8 cellular contexts compared by ENCODE assay signal in genomic region chr22:42614312-42615091, GRCh38. TPM values are rescaled to one million over a fixed set of nuclear protein-coding genes. Genes with fewer than 3 reads are reported as not detected.
DNase-seq lines count a peak whose midpoint lies in the region; ATAC-seq and TF ChIP-seq lines count a peak whose summit lies in the region.

Gene POLDIP3, minus strand, starts transcription at chr22:42614883. Its CDS starts 26 bp downstream, at chr22:42614857.

- no peaks in the 10 kb centered on the region for H3K9me3 Mint-ChIP-seq in T-helper 1 cell treated with Interleukin-12 subunit alpha and Interleukin-12 subunit beta and Interleukin-4 antibody, amounts not matched to agents 30 μg/mL and 1 μg/mL, for 36 hours

- peak within 1 kb of the TSS; percentile 98 for H3K27ac ChIP-seq in left ventricle myocardium inferior (replicated peaks)
- H3K27ac ChIP-seq in prostate gland, result peak within 1 kb of the TSS; percentile 97 to 99
- H3K27ac ChIP-seq in urinary bladder (ENCODE audit: low read depth), result peak within 1 kb of the TSS; percentile 99

- TF ChIP-seq POLR2A in GM15510 (IDR thresholded peaks at IDR 0.05; ENCODE audit: borderline replicate concordance, extremely low read depth, insufficient read length) (peak; percentile 72), prostate gland (IDR thresholded peaks at IDR 0.05) (peak; percentile 62)

- H3K9me3 ChIP-seq in left ventricle myocardium inferior (replicated peaks) (no peaks in the 10 kb centered on the region), prostate gland (no peaks in the 10 kb centered on the region)

- peaks cover 41% of the 10 kb centered on the region for H3K4me1 Mint-ChIP-seq in T-helper 1 cell treated with Interleukin-12 subunit alpha and Interleukin-12 subunit beta and Interleukin-4 antibody, amounts not matched to agents 30 μg/mL and 1 μg/mL, for 36 hours (ENCODE audit: low read depth)

- peaks cover 70% of the 10 kb centered on the region for H3K4me1 ChIP-seq in left ventricle myocardium inferior
- peaks cover 13% of the 10 kb centered on the region for H3K4me1 ChIP-seq in prostate gland (replicated peaks)
- H3K4me1 ChIP-seq in urinary bladder (ENCODE audit: insufficient read depth), result peaks cover 2% of the 10 kb centered on the region

- H3K4me3 ChIP-seq in left ventricle myocardium inferior (peak within 1 kb of the TSS; percentile 94), prostate gland (peak within 1 kb of the TSS; percentile 80 to 92), urinary bladder (ENCODE audit: low read depth, low read length) (peak within 1 kb of the TSS; percentile 76)

- H3K27me3 ChIP-seq in left ventricle myocardium inferior (ENCODE audit: low read depth) (no peaks in the 10 kb centered on the region), prostate gland (replicated peaks; ENCODE audit: insufficient read depth) (no peaks in the 10 kb centered on the region)

- peak within 1 kb of the TSS; percentile 98 for H3K27ac Mint-ChIP-seq in T-helper 1 cell treated with Interleukin-12 subunit alpha and Interleukin-12 subunit beta and Interleukin-4 antibody, amounts not matched to agents 30 μg/mL and 1 μg/mL, for 36 hours

- H3K4me3 Mint-ChIP-seq in T-helper 1 cell treated with Interleukin-12 subunit alpha and Interleukin-12 subunit beta and Interleukin-4 antibody, amounts not matched to agents 30 μg/mL and 1 μg/mL, for 36 hours, result peak within 1 kb of the TSS; percentile 95

- peak; percentile 79 for ATAC-seq in HG02885 (IDR thresholded peaks at IDR 0.05; ENCODE audit: poor library complexity, unreplicated experiment)

- H3K36me3 ChIP-seq in left ventricle myocardium inferior (peaks cover 8% of the 10 kb centered on the region), prostate gland (peaks cover 0 to 4% of the 10 kb centered on the region in 2 donors), urinary bladder (ENCODE audit: insufficient read depth) (no peaks in the 10 kb centered on the region)

- intact Hi-C loops in left ventricle myocardium inferior (cut with micrococcal nuclease) (no loop called here), prostate gland (cut with DNase I) (no loop called here)

- peaks cover 13% of the 10 kb centered on the region for H3K36me3 Mint-ChIP-seq in T-helper 1 cell treated with Interleukin-12 subunit alpha and Interleukin-12 subunit beta and Interleukin-4 antibody, amounts not matched to agents 30 μg/mL and 1 μg/mL, for 36 hours (ENCODE audit: low read depth)

- under 1% methylated on average over 58 of the region's 85 CpGs for WGBS in prostate gland
- under 1% methylated on average over 85 of the region's 85 CpGs for WGBS in urinary bladder

- H3K27me3 Mint-ChIP-seq in T-helper 1 cell treated with Interleukin-12 subunit alpha and Interleukin-12 subunit beta and Interleukin-4 antibody, amounts not matched to agents 30 μg/mL and 1 μg/mL, for 36 hours (ENCODE audit: low read depth), result no peaks in the 10 kb centered on the region

- DNase-seq in NCI-H1694 (lab: John Stamatoyannopoulos, UW) (peak; percentile 97), amniotic stem cell (lab: John Stamatoyannopoulos, UW) (peak; percentile 95), left ventricle myocardium inferior (peak; percentile 99), prostate gland (ENCODE audit: low spot score) (peak; percentile 98)

- TF ChIP-seq CTCF in left ventricle myocardium inferior (IDR thresholded peaks at IDR 0.05; ENCODE audit: borderline replicate concordance) (peak; percentile 37), prostate gland (IDR thresholded peaks at IDR 0.05) (peak; percentile 36 to 80 (median 52))

RNA-seq across cellular contexts. Expression of gene POLDIP3, which starts in this region (rescaled TPM):
- total RNA-seq in left ventricle myocardium inferior, result 35.2 TPM
- 10 to 100 TPM; 46.4 to 62.6 TPM for total RNA-seq in prostate gland
- 19.9 TPM for total RNA-seq in urinary bladder
- 54.9 TPM for polyA plus RNA-seq in urinary bladder

Comparison
In these comparisons a context has a peak if more than half of its experiments do, and no peak if none do; other contexts are left out.
1. Peak in every context shown above with its lines: DNase-seq, ATAC-seq, H3K4me3 ChIP-seq and H3K27ac ChIP-seq.